ENCODE assay signal across 22 cellular contexts in the genomic region with DNA sequence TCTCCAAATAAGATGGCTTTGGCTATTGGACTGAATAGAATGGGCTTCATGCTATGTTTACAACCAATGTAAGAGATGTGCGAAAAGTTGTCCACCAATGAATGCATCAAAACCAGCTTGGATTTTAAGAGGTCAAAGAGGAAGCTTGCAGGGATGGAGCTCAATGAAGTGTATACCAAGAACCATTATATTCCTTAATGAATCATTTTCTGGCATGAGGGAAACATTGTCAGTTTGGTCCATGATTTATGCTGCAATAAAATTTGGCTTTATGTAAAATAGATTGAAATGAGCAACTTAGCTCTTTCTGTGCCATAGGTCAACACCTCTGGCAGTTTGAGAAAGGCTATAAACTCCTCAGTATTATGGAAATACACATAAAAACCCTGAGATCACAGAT.
"Had no signal": no experiment of that assay in that cellular context is flagged by ENCODE, and none has a peak within 500 bp of the region (broad histone marks: within the 10 kb centered on the region; RNA-seq: fewer than 3 reads in every experiment).

No MANE protein-coding gene starts in this region.

- H3K79me2 ChIP-seq: parathyroid adenoma had no signal

- H3K36me3 ChIP-seq: neutrophil, thoracic aorta had no signal

- ATAC-seq: esophagus mucosa; heart right ventricle; left cardiac atrium; left lung; mucosa of descending colon; right lobe of liver; stimulated activated naive B cell treated with anti-CD40 and anti-IgM and Interleukin-4, amounts not matched to agents 10 μg/mL and 1 μg/mL and 100 μg/mL, for 72 hours had no signal

- H3K4me1 ChIP-seq: parathyroid adenoma, right lobe of liver, tibial nerve, upper lobe of left lung had no signal

- H3K4me3 ChIP-seq: heart right ventricle, left lung, mucosa of descending colon, right lobe of liver, thoracic aorta, tibial nerve, upper lobe of left lung had no signal

- DNase-seq: effector CD8-positive, alpha-beta T cell; endodermal cell; glutamatergic neuron; heart right ventricle; hippocampal formation; left cardiac atrium; left lung; mesenchymal stem cell; mucosa of descending colon; naive B cell; right lobe of liver; small intestine; stimulated activated CD4-positive, alpha-beta T cell treated with anti-CD3 and anti-CD28 coated beads, Interleukin-15, amount 100 ng/mL, for 24 hours; stimulated activated CD4-positive, alpha-beta T cell treated with anti-CD3 and anti-CD28 coated beads, Interleukin-2, amount 100 ng/mL, for 48 hours; stimulated activated naive B cell treated with anti-CD40 and anti-IgM and Interleukin-4, amounts not matched to agents 10 μg/mL and 1 μg/mL and 100 μg/mL, for 72 hours; upper lobe of left lung had no signal

- H3K9me3 ChIP-seq: heart right ventricle, left lung, mucosa of descending colon, neutrophil, right lobe of liver, thoracic aorta, tibial nerve, upper lobe of left lung had no signal

- H3K9ac ChIP-seq: parathyroid adenoma had no signal

- H3K27me3 ChIP-seq: heart right ventricle, left lung, neutrophil, right lobe of liver, tibial nerve, upper lobe of left lung had no signal

- H2AFZ ChIP-seq: parathyroid adenoma had no signal

- H3K27ac ChIP-seq: epithelial cell of prostate, heart right ventricle, left lung, neutrophil, parathyroid adenoma, right lobe of liver, thoracic aorta, tibial nerve, upper lobe of left lung had no signal
